Comparison of ENCODE assay signal across 7 cellular contexts in genomic region chrX:2707334-2707760, GRCh38. TPM values are rescaled to one million over a fixed set of nuclear protein-coding genes. Genes with fewer than 3 reads are reported as not detected.
DNase-seq lines count a peak whose midpoint lies in the region; ATAC-seq lines count a peak whose summit lies in the region.

No MANE protein-coding gene starts in this region.

- H4K5ac ChIP-seq in mesendoderm (ENCODE audit: low read length) = no peak overlapping the region

- H3K4me2 ChIP-seq in mesendoderm (ENCODE audit: low read length) = no peak overlapping the region

- no peaks in the 10 kb centered on the region for H3K9me3 Mint-ChIP-seq in dendritic cell treated with granulocyte-macrophage colony-stimulating factor and Interleukin-4, amounts not matched to agents 40 ng/mL and 50 ng/mL, for 4 days

- H2BK120ac ChIP-seq in mesendoderm (ENCODE audit: low read depth, low read length) = no peak overlapping the region

- peaks cover 70% of the 10 kb centered on the region for H3K4me1 Mint-ChIP-seq in T-helper 17 cell
- H3K4me1 Mint-ChIP-seq in dendritic cell treated with granulocyte-macrophage colony-stimulating factor and Interleukin-4, amounts not matched to agents 40 ng/mL and 50 ng/mL, for 4 days (ENCODE audit: low read depth) = peaks cover 58% of the 10 kb centered on the region

- H3K27ac Mint-ChIP-seq in T-helper 17 cell = peak overlapping the region; percentile 95
- peak overlapping the region; percentile 94 for H3K27ac Mint-ChIP-seq in dendritic cell treated with granulocyte-macrophage colony-stimulating factor and Interleukin-4, amounts not matched to agents 40 ng/mL and 50 ng/mL, for 4 days

- H2BK15ac ChIP-seq in mesendoderm (replicated peaks; ENCODE audit: low read depth) = no peak overlapping the region

- H2AK5ac ChIP-seq in mesendoderm (ENCODE audit: low read length) = no peak overlapping the region

- no peaks in the 10 kb centered on the region for H3K27me3 ChIP-seq in mesendoderm (ENCODE audit: insufficient read depth, low read length, poor library complexity)

- no peaks in the 10 kb centered on the region for H3K27me3 Mint-ChIP-seq in T-helper 17 cell
- no peaks in the 10 kb centered on the region for H3K27me3 Mint-ChIP-seq in dendritic cell treated with granulocyte-macrophage colony-stimulating factor and Interleukin-4, amounts not matched to agents 40 ng/mL and 50 ng/mL, for 4 days

- peaks cover 10% of the 10 kb centered on the region for H3K4me1 ChIP-seq in mesendoderm (ENCODE audit: control insufficient read depth, low read depth, low read length)

- peak in 1 of 3 donors; percentile 40 for DNase-seq in T-helper 17 cell
- peak; percentile 95 for DNase-seq in mesendoderm
- peak; percentile 82 for DNase-seq in stromal cell of bone marrow (ENCODE audit: low read depth)
- no peak for DNase-seq in amniotic stem cell (lab: John Stamatoyannopoulos, UW)

- no peak overlapping the region for H3K23ac ChIP-seq in mesendoderm (ENCODE audit: low read length)

- no peak overlapping the region for H3K4ac ChIP-seq in mesendoderm (ENCODE audit: low read depth, low read length)

- no peak overlapping the region for H3K18ac ChIP-seq in mesendoderm (ENCODE audit: low read length)

- peak overlapping the region; percentile 58 for H3K56ac ChIP-seq in mesendoderm (ENCODE audit: low read length)

- no peak overlapping the region for H3K4me3 ChIP-seq in mesendoderm (ENCODE audit: low read length)

- intact Hi-C loops in dendritic cell treated with granulocyte-macrophage colony-stimulating factor and Interleukin-4, amounts not matched to agents 40 ng/mL and 50 ng/mL, for 4 days (cut with micrococcal nuclease) = no loop called here

- no peaks in the 10 kb centered on the region for H3K36me3 ChIP-seq in mesendoderm (ENCODE audit: control insufficient read depth, insufficient read depth, low read length)

- H3K79me1 ChIP-seq in mesendoderm (ENCODE audit: low read length) = peaks cover 9% of the 10 kb centered on the region

- peak; percentile 94 for ATAC-seq in GM18907 (IDR thresholded peaks at IDR 0.05; ENCODE audit: unreplicated experiment)
- peak; percentile 88 for ATAC-seq in HG03066 (IDR thresholded peaks at IDR 0.05; ENCODE audit: low read depth, unreplicated experiment)
- peak; percentile 60 for ATAC-seq in T-helper 17 cell

- no peak overlapping the region for H3K9ac ChIP-seq in mesendoderm (ENCODE audit: low read length)

- no peak overlapping the region for H4K8ac ChIP-seq in mesendoderm (ENCODE audit: low read depth, low read length)

- no peaks in the 10 kb centered on the region for H3K36me3 Mint-ChIP-seq in T-helper 17 cell (ENCODE audit: low read depth)
- H3K36me3 Mint-ChIP-seq in dendritic cell treated with granulocyte-macrophage colony-stimulating factor and Interleukin-4, amounts not matched to agents 40 ng/mL and 50 ng/mL, for 4 days (ENCODE audit: low read depth) = peaks cover 29% of the 10 kb centered on the region

- peak overlapping the region; percentile 60 for H3K27ac ChIP-seq in mesendoderm (ENCODE audit: low read depth, low read length)

- peaks cover 3% of the 10 kb centered on the region for H3K79me2 ChIP-seq in mesendoderm (ENCODE audit: control insufficient read depth, insufficient read depth, low read length)

- H3K4me3 Mint-ChIP-seq in T-helper 17 cell = peak overlapping the region; percentile 62
- H3K4me3 Mint-ChIP-seq in dendritic cell treated with granulocyte-macrophage colony-stimulating factor and Interleukin-4, amounts not matched to agents 40 ng/mL and 50 ng/mL, for 4 days = peak overlapping the region; percentile 24

- no CpG with 5 or more reads among the region's 12 CpGs for WGBS in mesendoderm (ENCODE audit: extremely low coverage, insufficient coverage, low lambda C conversion rate)

- no peak overlapping the region for H2BK5ac ChIP-seq in mesendoderm (ENCODE audit: low read length)

- no peaks in the 10 kb centered on the region for H3K9me3 ChIP-seq in T-helper 17 cell (ENCODE audit: control insufficient read depth, low read length, poor library complexity, severe bottlenecking)

RNA-seq across cellular contexts. Expression of gene CD99, which starts 16.3 kb away (rescaled TPM):
- 100 to 1,000 TPM; 227 to 275 TPM for total RNA-seq in T-helper 17 cell
- polyA plus RNA-seq in mesendoderm (2013, experiment 1 of 2) = 40.9 TPM
- polyA plus RNA-seq in mesendoderm (2013, experiment 2 of 2) = 40.4 TPM

RNA-seq across cellular contexts. Expression of gene XG, which starts 44.5 kb away (rescaled TPM):
- under 1 TPM in 1 of 2 donors, not detected in 1; 0.34 TPM for total RNA-seq in T-helper 17 cell
- polyA plus RNA-seq in mesendoderm (2013, experiment 1 of 2) = 0.27 TPM
- polyA plus RNA-seq in mesendoderm (2013, experiment 2 of 2) = 0.17 TPM
